In genomic region chr17:80936218-80936617, GRCh38 we compare ENCODE assay signal across 1 cellular context.
TF ChIP-seq lines count a peak whose summit lies in the region.

No MANE protein-coding gene starts in this region.

TF ChIP-seq in IMR-90, 13 proteins besides CTCF, POLR2A, EP300 and RAD21 (continued from another document):
- no peak for TF ChIP-seq BHLHE40 (IDR thresholded peaks at IDR 0.05; ENCODE audit: low read depth, low read length)
- no peak for TF ChIP-seq SMC3 (IDR thresholded peaks at IDR 0.05; ENCODE audit: low read depth, low read length)
- TF ChIP-seq RFX5 (IDR thresholded peaks at IDR 0.05; ENCODE audit: low read depth, low read length): no peak
- no peak for TF ChIP-seq ELK1 (IDR thresholded peaks at IDR 0.05; ENCODE audit: borderline replicate concordance, low read depth, low read length)
- TF ChIP-seq MAFK (IDR thresholded peaks at IDR 0.05; ENCODE audit: low read depth, low read length): no peak
- TF ChIP-seq NFE2L2 (IDR thresholded peaks at IDR 0.05; ENCODE audit: low read depth, low read length): no peak
